ENCODE assay signal across 16 cellular contexts in the genomic region with DNA sequence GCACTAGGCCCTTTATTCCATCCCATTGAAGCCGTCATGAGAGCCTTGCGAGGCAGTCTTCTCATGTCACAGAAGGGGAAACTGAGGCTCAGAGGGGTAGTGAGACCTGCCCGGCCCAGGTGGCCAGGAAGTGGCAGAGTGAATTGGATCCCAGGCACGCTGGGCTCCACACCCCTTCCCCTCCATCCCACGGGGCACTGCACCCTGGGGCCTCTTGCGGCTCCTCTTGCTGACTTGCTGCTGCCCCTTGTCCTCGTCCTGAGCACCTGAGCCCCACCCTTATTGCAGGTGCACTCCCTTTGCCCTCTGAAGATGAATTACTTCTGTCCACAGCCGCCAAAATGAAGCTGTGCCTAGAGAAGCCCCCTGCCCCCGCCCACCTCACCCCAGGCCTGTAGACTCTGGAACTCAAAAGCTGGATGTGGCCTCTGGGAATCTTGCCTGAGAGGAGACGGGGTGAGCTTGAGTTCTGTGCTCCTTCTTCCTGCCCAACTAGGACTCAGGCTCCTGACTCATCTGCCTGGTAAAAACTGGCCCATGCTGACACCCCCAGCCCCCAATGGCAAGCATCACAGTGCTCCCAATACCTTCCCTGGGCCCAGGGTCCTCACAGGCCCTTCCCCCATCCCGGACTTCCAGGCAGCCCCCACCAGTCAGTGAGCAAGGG. TPM values are rescaled to one million over a fixed set of nuclear protein-coding genes. Genes with fewer than 3 reads are reported as not detected.
A peak's percentile ranks its signal among the peaks of the same experiment; 100 is the strongest.
DNase-seq lines count a peak whose midpoint lies in the region; ATAC-seq and TF ChIP-seq lines count a peak whose summit lies in the region.
"Had no signal": no experiment of that assay in that cellular context is flagged by ENCODE, and none has a peak within 500 bp of the region (broad histone marks: within the 10 kb centered on the region; RNA-seq: fewer than 3 reads in every experiment).

No MANE protein-coding gene starts in this region.

- no peak overlapping the region for H3K27ac Mint-ChIP-seq in activated CD4-positive, alpha-beta memory T cell treated with anti-CD3 and anti-CD28 coated beads for 36 hours
- H3K27ac Mint-ChIP-seq: activated CD4-positive, alpha-beta T cell treated with anti-CD3 and anti-CD28 coated beads, Interleukin-2, amount 10 ng/mL, durations not matched to agents 24 days and 14 days; naive B cell had no signal

- H3K4me3 ChIP-seq in heart left ventricle (peak overlapping the region in 6 of 12 donors; percentile 76 to 98 (median 94)), sigmoid colon (no peak overlapping the region)
- H3K4me3 ChIP-seq: pancreas, skin epidermis, testis had no signal

- peaks cover 11% of the 10 kb centered on the region for H3K27me3 Mint-ChIP-seq in activated CD4-positive, alpha-beta memory T cell treated with anti-CD3 and anti-CD28 coated beads for 36 hours

- WGBS in heart left ventricle, 4 donors, result 58 to 67% (median 64%) methylated on average over 10 to 11 of the region's 11 CpGs
- 38 to 72% methylated on average over 11 of the region's 11 CpGs for WGBS in sigmoid colon, 2 donors

- no peaks in the 10 kb centered on the region for H3K9me3 Mint-ChIP-seq in activated CD4-positive, alpha-beta memory T cell treated with anti-CD3 and anti-CD28 coated beads for 36 hours
- H3K9me3 Mint-ChIP-seq: activated CD4-positive, alpha-beta T cell treated with anti-CD3 and anti-CD28 coated beads, Interleukin-2, amount 10 ng/mL, durations not matched to agents 24 days and 14 days had no signal

- no peak overlapping the region for H3K4me3 Mint-ChIP-seq in activated CD4-positive, alpha-beta memory T cell treated with anti-CD3 and anti-CD28 coated beads for 36 hours
- H3K4me3 Mint-ChIP-seq: activated CD4-positive, alpha-beta T cell treated with anti-CD3 and anti-CD28 coated beads, Interleukin-2, amount 10 ng/mL, durations not matched to agents 24 days and 14 days; naive B cell had no signal

- H3K36me3 ChIP-seq in heart left ventricle (peaks cover 0 to 42% (median 10%) of the 10 kb centered on the region in 9 donors), sigmoid colon (no peaks in the 10 kb centered on the region)
- H3K36me3 ChIP-seq: pancreas had no signal

- TF ChIP-seq EP300 in sigmoid colon (IDR thresholded peaks at IDR 0.05), result no peak

- POLR2A ChIA-PET in activated CD4-positive, alpha-beta memory T cell treated with anti-CD3 and anti-CD28 coated beads for 36 hours (lab: Charles Lee), result no interaction called here

- intact Hi-C loops in heart left ventricle (cut with DNase I), result loop anchor here in 6 of 10 donors (5.0 to 10.0 kb wide), 5 partner anchors 40 to 93 kb away; no protein-coding TSS in a partner anchor
- intact Hi-C loops in Right ventricle myocardium superior (cut with DNase I), result loop anchor here (10.0 kb wide), 1 partner anchor 63 kb away; no protein-coding TSS in a partner anchor
- intact Hi-C loops in left cardiac atrium (cut with DNase I), result no loop called here
- intact Hi-C loops in sigmoid colon (cut with DNase I), result no loop called here
- intact Hi-C loops in activated CD4-positive, alpha-beta memory T cell treated with anti-CD3 and anti-CD28 coated beads for 36 hours (cut with micrococcal nuclease), result no loop called here

- TF ChIP-seq CTCF in heart left ventricle (IDR thresholded peaks at IDR 0.05) (no peak), sigmoid colon (IDR thresholded peaks at IDR 0.05) (no peak)

- peak in 1 of 5 donors; percentile 33 for DNase-seq in heart left ventricle
- no peak for DNase-seq in Right ventricle myocardium superior
- DNase-seq in left cardiac atrium, result peak; percentile 16
- no peak for DNase-seq in sigmoid colon
- DNase-seq in activated CD4-positive, alpha-beta memory T cell treated with anti-CD3 and anti-CD28 coated beads for 36 hours, result no peak
- no peak for DNase-seq in amygdala (lab: John Stamatoyannopoulos, UW)
- no peak for DNase-seq in activated CD4-positive, alpha-beta T cell treated with anti-CD3 and anti-CD28 coated beads, Interleukin-2, amount 50 U/mL, for 4 hours
- DNase-seq: activated CD4-positive, alpha-beta T cell treated with anti-CD3 and anti-CD28 coated beads, Interleukin-2, amount 10 ng/mL, durations not matched to agents 24 days and 14 days; Kasumi-1; naive B cell; NCI-H2171 treated with DMSO at 0.1 percent for 48 hours; pancreas; SW 1271 had no signal

- CTCF ChIA-PET in activated CD4-positive, alpha-beta memory T cell treated with anti-CD3 and anti-CD28 coated beads for 36 hours (lab: Charles Lee), result no interaction called here

- H3K4me1 ChIP-seq in heart left ventricle (peaks cover 4 to 99% (median 56%) of the 10 kb centered on the region in 12 donors), sigmoid colon (peaks cover 0 to 99% (median 94%) of the 10 kb centered on the region in 4 donors)
- H3K4me1 ChIP-seq: pancreas had no signal

- H3K36me3 Mint-ChIP-seq in activated CD4-positive, alpha-beta memory T cell treated with anti-CD3 and anti-CD28 coated beads for 36 hours, result no peaks in the 10 kb centered on the region
- H3K36me3 Mint-ChIP-seq: naive B cell had no signal

- H3K4me1 Mint-ChIP-seq in activated CD4-positive, alpha-beta memory T cell treated with anti-CD3 and anti-CD28 coated beads for 36 hours (ENCODE audit: low read depth), result no peaks in the 10 kb centered on the region
- H3K4me1 Mint-ChIP-seq: naive B cell had no signal

- TF ChIP-seq POLR2A in heart left ventricle (IDR thresholded peaks at IDR 0.05), result no peak
- no peak for TF ChIP-seq POLR2A in sigmoid colon (IDR thresholded peaks at IDR 0.05)

- no peaks in the 10 kb centered on the region for H3K9me3 ChIP-seq in heart left ventricle
- H3K9me3 ChIP-seq in sigmoid colon, result no peaks in the 10 kb centered on the region
- H3K9me3 ChIP-seq: pancreas, testis had no signal

- ATAC-seq in heart left ventricle (no peak), Right ventricle myocardium superior (ENCODE audit: poor library complexity) (no peak), left cardiac atrium (no peak), GM18861 (IDR thresholded peaks at IDR 0.05; ENCODE audit: unreplicated experiment) (no peak)

- H3K27ac ChIP-seq in heart left ventricle, result peak overlapping the region; percentile 12 to 99 (median 96)
- H3K27ac ChIP-seq in sigmoid colon, result peak overlapping the region; percentile 94 to 99 (median 96)
- H3K27ac ChIP-seq: pancreas had no signal

- no peaks in the 10 kb centered on the region for H3K27me3 ChIP-seq in heart left ventricle
- no peaks in the 10 kb centered on the region for H3K27me3 ChIP-seq in sigmoid colon
- H3K27me3 ChIP-seq: pancreas, testis had no signal

RNA-seq across cellular contexts. Expression of a gene that starts 6.4 kb away (rescaled TPM):
- total RNA-seq in heart left ventricle (10 to 100 TPM; 16.1 to 47.1 (median 25.8) TPM), Right ventricle myocardium superior (28.8 TPM), left cardiac atrium (10 to 100 TPM; 20.6 to 33.6 TPM), sigmoid colon (10 to 100 TPM; 32.9 to 53.2 (median 45.6) TPM)
- polyA plus RNA-seq in heart left ventricle (10 to 100 TPM; 11.8 to 37.9 TPM), sigmoid colon (10 to 100 TPM; 12.6 to 29.6 (median 26.6) TPM)
- under 1 TPM; 0.29 to 0.38 TPM for total RNA-seq in activated CD4-positive, alpha-beta memory T cell treated with anti-CD3 and anti-CD28 coated beads for 36 hours

Comparison
In these comparisons a context has a peak if more than half of its experiments do, and no peak if none do; other contexts are left out.
1. intact Hi-C loops: an anchor here in heart left ventricle (5.0 to 10.0 kb wide) and Right ventricle myocardium superior (10.0 kb wide); none called in left cardiac atrium, sigmoid colon and activated CD4-positive, alpha-beta memory T cell treated with anti-CD3 and anti-CD28 coated beads for 36 hours.
2. RNA of a gene that starts 6.4 kb away (total RNA-seq): 32.9 to 53.2 TPM in sigmoid colon, 20.6 to 33.6 TPM in left cardiac atrium, 28.8 TPM in Right ventricle myocardium superior (single experiment) and 16.1 to 47.1 TPM in heart left ventricle; 0.29 to 0.38 TPM in activated CD4-positive, alpha-beta memory T cell treated with anti-CD3 and anti-CD28 coated beads for 36 hours; every median in the first group is over 10 times any median in the second.